1 cellular context compared by ENCODE assay signal in the genomic region with DNA sequence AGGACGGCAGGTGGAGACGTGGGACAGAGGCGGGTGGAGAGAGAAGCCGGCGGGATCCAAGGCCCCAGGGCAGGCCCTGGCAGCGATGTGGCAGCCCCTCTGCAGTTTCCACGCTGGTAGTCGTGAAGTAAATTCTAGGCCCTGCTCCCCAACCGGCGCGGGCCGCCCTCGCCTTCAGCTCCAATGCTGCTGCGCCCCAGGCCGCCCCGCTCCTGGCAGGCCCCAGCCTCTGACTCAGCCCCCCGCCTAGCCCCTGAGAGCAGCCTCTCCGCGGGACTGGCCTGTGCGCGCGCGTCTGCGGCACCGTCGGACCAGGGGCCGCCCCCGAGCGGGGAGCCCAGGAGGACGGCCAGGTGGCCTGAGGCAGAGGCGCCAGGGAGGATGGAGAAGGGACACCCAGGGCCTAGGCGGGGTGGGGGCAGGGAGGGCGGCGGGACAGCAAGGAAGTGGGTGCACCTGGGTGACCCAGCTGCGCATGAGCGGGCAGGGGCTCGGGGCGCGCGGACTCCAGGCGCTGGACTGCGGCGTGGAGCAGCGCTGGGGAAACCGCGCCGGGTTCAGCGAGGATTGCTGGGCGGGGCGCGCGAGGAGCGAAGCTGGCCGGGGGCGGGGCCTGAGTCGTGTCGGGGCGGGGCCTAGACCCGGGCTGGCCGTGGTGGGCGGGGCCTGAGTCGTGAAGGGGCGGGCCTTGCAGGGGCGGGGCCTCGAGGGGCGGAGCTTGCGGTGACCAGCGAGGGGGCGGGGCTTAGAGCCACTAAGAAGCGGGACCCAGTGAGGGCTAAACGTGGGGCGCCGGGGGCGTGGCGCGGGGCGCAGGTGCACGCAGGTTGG.
TF ChIP-seq lines count a peak whose summit lies in the region.

No MANE protein-coding gene starts in this region.

TF ChIP-seq in HepG2, 621 proteins besides CTCF, POLR2A, EP300 and RAD21 (continued from another document and continues in another):
- TF ChIP-seq, protein P1, sequence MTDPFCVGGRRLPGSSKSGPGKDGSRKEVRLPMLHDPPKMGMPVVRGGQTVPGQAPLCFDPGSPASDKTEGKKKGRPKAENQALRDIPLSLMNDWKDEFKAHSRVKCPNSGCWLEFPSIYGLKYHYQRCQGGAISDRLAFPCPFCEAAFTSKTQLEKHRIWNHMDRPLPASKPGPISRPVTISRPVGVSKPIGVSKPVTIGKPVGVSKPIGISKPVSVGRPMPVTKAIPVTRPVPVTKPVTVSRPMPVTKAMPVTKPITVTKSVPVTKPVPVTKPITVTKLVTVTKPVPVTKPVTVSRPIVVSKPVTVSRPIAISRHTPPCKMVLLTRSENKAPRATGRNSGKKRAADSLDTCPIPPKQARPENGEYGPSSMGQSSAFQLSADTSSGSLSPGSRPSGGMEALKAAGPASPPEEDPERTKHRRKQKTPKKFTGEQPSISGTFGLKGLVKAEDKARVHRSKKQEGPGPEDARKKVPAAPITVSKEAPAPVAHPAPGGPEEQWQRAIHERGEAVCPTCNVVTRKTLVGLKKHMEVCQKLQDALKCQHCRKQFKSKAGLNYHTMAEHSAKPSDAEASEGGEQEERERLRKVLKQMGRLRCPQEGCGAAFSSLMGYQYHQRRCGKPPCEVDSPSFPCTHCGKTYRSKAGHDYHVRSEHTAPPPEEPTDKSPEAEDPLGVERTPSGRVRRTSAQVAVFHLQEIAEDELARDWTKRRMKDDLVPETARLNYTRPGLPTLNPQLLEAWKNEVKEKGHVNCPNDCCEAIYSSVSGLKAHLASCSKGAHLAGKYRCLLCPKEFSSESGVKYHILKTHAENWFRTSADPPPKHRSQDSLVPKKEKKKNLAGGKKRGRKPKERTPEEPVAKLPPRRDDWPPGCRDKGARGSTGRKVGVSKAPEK (CRISPR knock-in tag; IDR thresholded peaks at IDR 0.05; ENCODE audit: borderline replicate concordance) = no peak
- TF ChIP-seq ZNF703 (CRISPR knock-in tag; IDR thresholded peaks at IDR 0.05; ENCODE audit: borderline replicate concordance) = peak; percentile 38; the same call in 1 of the 2 replicates
- TF ChIP-seq NRL (CRISPR knock-in tag; IDR thresholded peaks at IDR 0.05; ENCODE audit: borderline replicate concordance) = peak; percentile 95
- TF ChIP-seq, protein P2, sequence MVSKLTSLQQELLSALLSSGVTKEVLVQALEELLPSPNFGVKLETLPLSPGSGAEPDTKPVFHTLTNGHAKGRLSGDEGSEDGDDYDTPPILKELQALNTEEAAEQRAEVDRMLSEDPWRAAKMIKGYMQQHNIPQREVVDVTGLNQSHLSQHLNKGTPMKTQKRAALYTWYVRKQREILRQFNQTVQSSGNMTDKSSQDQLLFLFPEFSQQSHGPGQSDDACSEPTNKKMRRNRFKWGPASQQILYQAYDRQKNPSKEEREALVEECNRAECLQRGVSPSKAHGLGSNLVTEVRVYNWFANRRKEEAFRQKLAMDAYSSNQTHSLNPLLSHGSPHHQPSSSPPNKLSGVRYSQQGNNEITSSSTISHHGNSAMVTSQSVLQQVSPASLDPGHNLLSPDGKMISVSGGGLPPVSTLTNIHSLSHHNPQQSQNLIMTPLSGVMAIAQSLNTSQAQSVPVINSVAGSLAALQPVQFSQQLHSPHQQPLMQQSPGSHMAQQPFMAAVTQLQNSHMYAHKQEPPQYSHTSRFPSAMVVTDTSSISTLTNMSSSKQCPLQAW (CRISPR knock-in tag; IDR thresholded peaks at IDR 0.05) = peak; percentile 82
- TF ChIP-seq HOXA7 (CRISPR knock-in tag; IDR thresholded peaks at IDR 0.05) = no peak
- peak; percentile 68 for TF ChIP-seq SRY (CRISPR knock-in tag; IDR thresholded peaks at IDR 0.05)
- TF ChIP-seq, protein P3, sequence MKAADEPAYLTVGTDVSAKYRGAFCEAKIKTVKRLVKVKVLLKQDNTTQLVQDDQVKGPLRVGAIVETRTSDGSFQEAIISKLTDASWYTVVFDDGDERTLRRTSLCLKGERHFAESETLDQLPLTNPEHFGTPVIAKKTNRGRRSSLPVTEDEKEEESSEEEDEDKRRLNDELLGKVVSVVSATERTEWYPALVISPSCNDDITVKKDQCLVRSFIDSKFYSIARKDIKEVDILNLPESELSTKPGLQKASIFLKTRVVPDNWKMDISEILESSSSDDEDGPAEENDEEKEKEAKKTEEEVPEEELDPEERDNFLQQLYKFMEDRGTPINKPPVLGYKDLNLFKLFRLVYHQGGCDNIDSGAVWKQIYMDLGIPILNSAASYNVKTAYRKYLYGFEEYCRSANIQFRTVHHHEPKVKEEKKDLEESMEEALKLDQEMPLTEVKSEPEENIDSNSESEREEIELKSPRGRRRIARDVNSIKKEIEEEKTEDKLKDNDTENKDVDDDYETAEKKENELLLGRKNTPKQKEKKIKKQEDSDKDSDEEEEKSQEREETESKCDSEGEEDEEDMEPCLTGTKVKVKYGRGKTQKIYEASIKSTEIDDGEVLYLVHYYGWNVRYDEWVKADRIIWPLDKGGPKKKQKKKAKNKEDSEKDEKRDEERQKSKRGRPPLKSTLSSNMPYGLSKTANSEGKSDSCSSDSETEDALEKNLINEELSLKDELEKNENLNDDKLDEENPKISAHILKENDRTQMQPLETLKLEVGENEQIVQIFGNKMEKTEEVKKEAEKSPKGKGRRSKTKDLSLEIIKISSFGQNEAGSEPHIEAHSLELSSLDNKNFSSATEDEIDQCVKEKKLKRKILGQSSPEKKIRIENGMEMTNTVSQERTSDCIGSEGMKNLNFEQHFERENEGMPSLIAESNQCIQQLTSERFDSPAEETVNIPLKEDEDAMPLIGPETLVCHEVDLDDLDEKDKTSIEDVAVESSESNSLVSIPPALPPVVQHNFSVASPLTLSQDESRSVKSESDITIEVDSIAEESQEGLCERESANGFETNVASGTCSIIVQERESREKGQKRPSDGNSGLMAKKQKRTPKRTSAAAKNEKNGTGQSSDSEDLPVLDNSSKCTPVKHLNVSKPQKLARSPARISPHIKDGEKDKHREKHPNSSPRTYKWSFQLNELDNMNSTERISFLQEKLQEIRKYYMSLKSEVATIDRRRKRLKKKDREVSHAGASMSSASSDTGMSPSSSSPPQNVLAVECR (CRISPR knock-in tag; IDR thresholded peaks at IDR 0.05; ENCODE audit: borderline replicate concordance) = peak; percentile 65; the same call in 1 of the 2 replicates
- peak; percentile 74; the same call in 1 of the 2 replicates for TF ChIP-seq ZNF329 (CRISPR knock-in tag; IDR thresholded peaks at IDR 0.05; ENCODE audit: low read depth)
- 0 out of 2 replicates have a peak, but pooled peaks have one; percentile 70 for TF ChIP-seq ZNF839 (CRISPR knock-in tag; IDR thresholded peaks at IDR 0.05; ENCODE audit: borderline replicate concordance)
- TF ChIP-seq GPN1 (CRISPR knock-in tag; IDR thresholded peaks at IDR 0.05; ENCODE audit: borderline replicate concordance) = no peak; the same call in 1 of the 2 replicates
- 0 out of 2 replicates have a peak, but pooled peaks have one; percentile 45 for TF ChIP-seq ZSCAN31 (CRISPR knock-in tag; IDR thresholded peaks at IDR 0.05; ENCODE audit: low read depth)
- 0 out of 2 replicates have a peak, but pooled peaks have one; percentile 22 for TF ChIP-seq TOPORS (CRISPR knock-in tag; IDR thresholded peaks at IDR 0.05)
- TF ChIP-seq, protein P4, sequence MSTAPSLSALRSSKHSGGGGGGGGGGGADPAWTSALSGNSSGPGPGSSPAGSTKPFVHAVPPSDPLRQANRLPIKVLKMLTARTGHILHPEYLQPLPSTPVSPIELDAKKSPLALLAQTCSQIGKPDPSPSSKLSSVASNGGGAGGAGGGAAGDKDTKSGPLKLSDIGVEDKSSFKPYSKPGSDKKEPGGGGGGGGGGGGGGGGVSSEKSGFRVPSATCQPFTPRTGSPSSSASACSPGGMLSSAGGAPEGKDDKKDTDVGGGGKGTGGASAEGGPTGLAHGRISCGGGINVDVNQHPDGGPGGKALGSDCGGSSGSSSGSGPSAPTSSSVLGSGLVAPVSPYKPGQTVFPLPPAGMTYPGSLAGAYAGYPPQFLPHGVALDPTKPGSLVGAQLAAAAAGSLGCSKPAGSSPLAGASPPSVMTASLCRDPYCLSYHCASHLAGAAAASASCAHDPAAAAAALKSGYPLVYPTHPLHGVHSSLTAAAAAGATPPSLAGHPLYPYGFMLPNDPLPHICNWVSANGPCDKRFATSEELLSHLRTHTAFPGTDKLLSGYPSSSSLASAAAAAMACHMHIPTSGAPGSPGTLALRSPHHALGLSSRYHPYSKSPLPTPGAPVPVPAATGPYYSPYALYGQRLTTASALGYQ (CRISPR knock-in tag; IDR thresholded peaks at IDR 0.05) = 0 out of 2 replicates have a peak, but pooled peaks have one; percentile 15
- TF ChIP-seq, protein P5, sequence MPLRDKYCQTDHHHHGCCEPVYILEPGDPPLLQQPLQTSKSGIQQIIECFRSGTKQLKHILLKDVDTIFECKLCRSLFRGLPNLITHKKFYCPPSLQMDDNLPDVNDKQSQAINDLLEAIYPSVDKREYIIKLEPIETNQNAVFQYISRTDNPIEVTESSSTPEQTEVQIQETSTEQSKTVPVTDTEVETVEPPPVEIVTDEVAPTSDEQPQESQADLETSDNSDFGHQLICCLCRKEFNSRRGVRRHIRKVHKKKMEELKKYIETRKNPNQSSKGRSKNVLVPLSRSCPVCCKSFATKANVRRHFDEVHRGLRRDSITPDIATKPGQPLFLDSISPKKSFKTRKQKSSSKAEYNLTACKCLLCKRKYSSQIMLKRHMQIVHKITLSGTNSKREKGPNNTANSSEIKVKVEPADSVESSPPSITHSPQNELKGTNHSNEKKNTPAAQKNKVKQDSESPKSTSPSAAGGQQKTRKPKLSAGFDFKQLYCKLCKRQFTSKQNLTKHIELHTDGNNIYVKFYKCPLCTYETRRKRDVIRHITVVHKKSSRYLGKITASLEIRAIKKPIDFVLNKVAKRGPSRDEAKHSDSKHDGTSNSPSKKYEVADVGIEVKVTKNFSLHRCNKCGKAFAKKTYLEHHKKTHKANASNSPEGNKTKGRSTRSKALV (CRISPR knock-in tag; IDR thresholded peaks at IDR 0.05) = peak; percentile 97
- 0 out of 2 replicates have a peak, but pooled peaks have one; percentile 61 for TF ChIP-seq KLF15 (CRISPR knock-in tag; IDR thresholded peaks at IDR 0.05; ENCODE audit: borderline replicate concordance)
- TF ChIP-seq ZFP36L2 (CRISPR knock-in tag; IDR thresholded peaks at IDR 0.05) = no peak
- no peak for TF ChIP-seq ZNF251 (CRISPR knock-in tag; IDR thresholded peaks at IDR 0.05)
- TF ChIP-seq CCAR2 (optimal IDR thresholded peaks at IDR 0.05; ENCODE audit: low read depth, low read length) = no peak
- TF ChIP-seq SMAD9 (CRISPR knock-in tag; IDR thresholded peaks at IDR 0.05) = 0 out of 2 replicates have a peak, but pooled peaks have one; percentile 90
- TF ChIP-seq, protein P6, sequence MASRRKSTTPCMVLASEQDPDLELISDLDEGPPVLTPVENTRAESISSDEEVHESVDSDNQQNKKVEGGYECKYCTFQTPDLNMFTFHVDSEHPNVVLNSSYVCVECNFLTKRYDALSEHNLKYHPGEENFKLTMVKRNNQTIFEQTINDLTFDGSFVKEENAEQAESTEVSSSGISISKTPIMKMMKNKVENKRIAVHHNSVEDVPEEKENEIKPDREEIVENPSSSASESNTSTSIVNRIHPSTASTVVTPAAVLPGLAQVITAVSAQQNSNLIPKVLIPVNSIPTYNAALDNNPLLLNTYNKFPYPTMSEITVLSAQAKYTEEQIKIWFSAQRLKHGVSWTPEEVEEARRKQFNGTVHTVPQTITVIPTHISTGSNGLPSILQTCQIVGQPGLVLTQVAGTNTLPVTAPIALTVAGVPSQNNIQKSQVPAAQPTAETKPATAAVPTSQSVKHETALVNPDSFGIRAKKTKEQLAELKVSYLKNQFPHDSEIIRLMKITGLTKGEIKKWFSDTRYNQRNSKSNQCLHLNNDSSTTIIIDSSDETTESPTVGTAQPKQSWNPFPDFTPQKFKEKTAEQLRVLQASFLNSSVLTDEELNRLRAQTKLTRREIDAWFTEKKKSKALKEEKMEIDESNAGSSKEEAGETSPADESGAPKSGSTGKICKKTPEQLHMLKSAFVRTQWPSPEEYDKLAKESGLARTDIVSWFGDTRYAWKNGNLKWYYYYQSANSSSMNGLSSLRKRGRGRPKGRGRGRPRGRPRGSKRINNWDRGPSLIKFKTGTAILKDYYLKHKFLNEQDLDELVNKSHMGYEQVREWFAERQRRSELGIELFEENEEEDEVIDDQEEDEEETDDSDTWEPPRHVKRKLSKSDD (CRISPR knock-in tag; IDR thresholded peaks at IDR 0.05; ENCODE audit: low read depth) = no peak
- no peak for TF ChIP-seq FOXA3 (CRISPR knock-in tag; IDR thresholded peaks at IDR 0.05)
- no peak for TF ChIP-seq PHB2 (IDR thresholded peaks at IDR 0.05; ENCODE audit: partially characterized antibody)
- TF ChIP-seq HNRNPUL1 (IDR thresholded peaks at IDR 0.05; ENCODE audit: low read depth, low read length) = 0 out of 2 replicates have a peak, but pooled peaks have one; percentile 19
- TF ChIP-seq, protein P7, sequence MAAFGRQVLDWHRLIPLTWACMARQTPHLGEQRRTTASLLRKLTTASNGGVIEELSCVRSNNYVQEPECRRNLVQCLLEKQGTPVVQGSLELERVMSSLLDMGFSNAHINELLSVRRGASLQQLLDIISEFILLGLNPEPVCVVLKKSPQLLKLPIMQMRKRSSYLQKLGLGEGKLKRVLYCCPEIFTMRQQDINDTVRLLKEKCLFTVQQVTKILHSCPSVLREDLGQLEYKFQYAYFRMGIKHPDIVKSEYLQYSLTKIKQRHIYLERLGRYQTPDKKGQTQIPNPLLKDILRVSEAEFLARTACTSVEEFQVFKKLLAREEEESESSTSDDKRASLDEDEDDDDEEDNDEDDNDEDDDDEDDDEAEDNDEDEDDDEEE (CRISPR knock-in tag; IDR thresholded peaks at IDR 0.05) = no peak
- no peak for TF ChIP-seq ZNF878 (CRISPR knock-in tag; IDR thresholded peaks at IDR 0.05)
- TF ChIP-seq, protein P8, sequence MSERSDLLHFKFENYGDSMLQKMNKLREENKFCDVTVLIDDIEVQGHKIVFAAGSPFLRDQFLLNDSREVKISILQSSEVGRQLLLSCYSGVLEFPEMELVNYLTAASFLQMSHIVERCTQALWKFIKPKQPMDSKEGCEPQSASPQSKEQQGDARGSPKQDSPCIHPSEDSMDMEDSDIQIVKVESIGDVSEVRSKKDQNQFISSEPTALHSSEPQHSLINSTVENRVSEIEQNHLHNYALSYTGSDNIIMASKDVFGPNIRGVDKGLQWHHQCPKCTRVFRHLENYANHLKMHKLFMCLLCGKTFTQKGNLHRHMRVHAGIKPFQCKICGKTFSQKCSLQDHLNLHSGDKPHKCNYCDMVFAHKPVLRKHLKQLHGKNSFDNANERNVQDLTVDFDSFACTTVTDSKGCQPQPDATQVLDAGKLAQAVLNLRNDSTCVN (CRISPR knock-in tag; IDR thresholded peaks at IDR 0.05; ENCODE audit: borderline replicate concordance) = no peak; the same call in 1 of the 2 replicates
- TF ChIP-seq ZFAT (CRISPR knock-in tag; conservative IDR thresholded peaks at IDR 0.05) = no peak
- peak; percentile 60; the same call in 1 of the 2 replicates for TF ChIP-seq MXD4 (CRISPR knock-in tag; IDR thresholded peaks at IDR 0.05)
- peak; percentile 4; the same call in 1 of the 2 replicates for TF ChIP-seq PITX1 (CRISPR knock-in tag; IDR thresholded peaks at IDR 0.05)
- TF ChIP-seq, protein P9, sequence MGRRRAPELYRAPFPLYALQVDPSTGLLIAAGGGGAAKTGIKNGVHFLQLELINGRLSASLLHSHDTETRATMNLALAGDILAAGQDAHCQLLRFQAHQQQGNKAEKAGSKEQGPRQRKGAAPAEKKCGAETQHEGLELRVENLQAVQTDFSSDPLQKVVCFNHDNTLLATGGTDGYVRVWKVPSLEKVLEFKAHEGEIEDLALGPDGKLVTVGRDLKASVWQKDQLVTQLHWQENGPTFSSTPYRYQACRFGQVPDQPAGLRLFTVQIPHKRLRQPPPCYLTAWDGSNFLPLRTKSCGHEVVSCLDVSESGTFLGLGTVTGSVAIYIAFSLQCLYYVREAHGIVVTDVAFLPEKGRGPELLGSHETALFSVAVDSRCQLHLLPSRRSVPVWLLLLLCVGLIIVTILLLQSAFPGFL (CRISPR knock-in tag; IDR thresholded peaks at IDR 0.05) = no peak
- 0 out of 2 replicates have a peak, but pooled peaks have one; percentile 33 for TF ChIP-seq ZNF562 (CRISPR knock-in tag; IDR thresholded peaks at IDR 0.05; ENCODE audit: borderline replicate concordance)
- TF ChIP-seq ZBTB38 (CRISPR knock-in tag; IDR thresholded peaks at IDR 0.05) = peak; percentile 71
